ENCODE assay signal across 9 cellular contexts in the genomic region with DNA sequence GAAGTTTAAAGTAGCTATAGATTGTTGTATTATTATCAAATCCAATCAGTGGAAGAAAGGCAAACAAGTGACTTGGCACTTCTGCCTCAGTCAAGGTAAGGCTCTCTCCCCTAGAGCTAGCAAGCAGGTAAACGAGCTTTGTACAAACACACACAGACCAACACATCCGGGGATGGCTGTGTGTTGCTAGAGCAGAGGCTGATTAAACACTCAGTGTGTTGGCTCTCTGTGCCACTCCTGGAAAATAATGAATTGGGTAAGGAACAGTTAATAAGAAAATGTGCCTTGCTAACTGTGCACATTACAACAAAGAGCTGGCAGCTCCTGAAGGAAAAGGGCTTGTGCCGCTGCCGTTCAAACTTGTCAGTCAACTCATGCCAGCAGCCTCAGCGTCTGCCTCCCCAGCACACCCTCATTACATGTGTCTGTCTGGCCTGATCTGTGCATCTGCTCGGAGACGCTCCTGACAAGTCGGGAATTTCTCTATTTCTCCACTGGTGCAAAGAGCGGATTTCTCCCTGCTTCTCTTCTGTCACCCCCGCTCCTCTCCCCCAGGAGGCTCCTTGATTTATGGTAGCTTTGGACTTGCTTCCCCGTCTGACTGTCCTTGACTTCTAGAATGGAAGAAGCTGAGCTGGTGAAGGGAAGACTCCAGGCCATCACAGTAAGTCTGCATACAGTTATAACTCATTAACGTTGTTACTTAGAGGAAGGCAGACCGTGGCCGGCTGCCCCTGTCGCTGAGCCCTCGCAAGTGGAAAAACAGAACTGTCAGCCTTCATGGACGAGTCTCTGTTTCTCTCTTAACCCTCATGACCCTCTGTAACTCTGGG. TPM values are rescaled to one million over a fixed set of nuclear protein-coding genes. Genes with fewer than 3 reads are reported as not detected.
DNase-seq lines count a peak whose midpoint lies in the region; ATAC-seq and TF ChIP-seq lines count a peak whose summit lies in the region.
"Had no signal": no experiment of that assay in that cellular context is flagged by ENCODE, and none has a peak within 500 bp of the region (broad histone marks: within the 10 kb centered on the region; RNA-seq: fewer than 3 reads in every experiment).

PALMD (plus strand) TSS at position 415 of the 833 bp plus-strand sequence; CDS start at position 620, 205 bp downstream.

- peaks cover 0 to 12% (median 2%) of the 10 kb centered on the region in 5 experiments for H3K9me3 Mint-ChIP-seq in brain

- no peaks in the 10 kb centered on the region for H3K4me1 Mint-ChIP-seq in brain

- H3K27me3 Mint-ChIP-seq in brain, result peaks cover 2% of the 10 kb centered on the region

- peak; percentile 76 for DNase-seq in M059J (ENCODE audit: low read depth)
- peak in 1 of 2 donors; percentile 5 for DNase-seq in left colon
- DNase-seq in stimulated activated CD8-positive, alpha-beta memory T cell treated with anti-CD3 and anti-CD28 coated beads, Interleukin-4, amount 100 ng/mL, for 48 hours, result no peak
- DNase-seq in SIG-M5 treated with dmso at 0.1 percent for 504 hours (lab: John Stamatoyannopoulos, UW; ENCODE audit: unreplicated experiment), result no peak
- DNase-seq in activated CD4-positive, CD25-positive, alpha-beta regulatory T cell (lab: John Stamatoyannopoulos, UW), result no peak

- no peak within 1 kb of the TSS for H3K27ac ChIP-seq in temporal lobe (ENCODE audit: low read depth, low read length)
- H3K27ac ChIP-seq: neutrophil had no signal

- peak; percentile 57 for ATAC-seq in left colon
- no peak for ATAC-seq in HG03045 (IDR thresholded peaks at IDR 0.05; ENCODE audit: unreplicated experiment)

- peak within 1 kb of the TSS; percentile 85 to 93 (median 88) for H3K4me3 Mint-ChIP-seq in brain

- peak within 1 kb of the TSS; percentile 89 to 97 (median 95) for H3K27ac Mint-ChIP-seq in brain

- H3K36me3 Mint-ChIP-seq in brain, result peaks cover 5% of the 10 kb centered on the region

- no peak for TF ChIP-seq CTCF in brain (conservative IDR thresholded peaks at IDR 0.05)

- intact Hi-C loops in left colon (cut with DNase I, micrococcal nuclease), result no loop called here

RNA-seq across cellular contexts. Expression of gene PALMD, which starts in this region (rescaled TPM):
- total RNA-seq in M059J (2014; rRNA removed; shearing (Covaris generic)), result 10.2 and 11.7 TPM in 2 replicates
- polyA plus RNA-seq in brain (ENCODE audit: insufficient read depth, low read depth, low replicate concordance), result 3.4 TPM
- total RNA-seq in left colon, result 1 to 10 TPM; 1.5 to 2.7 TPM
- 41.8 TPM for total RNA-seq in temporal lobe
